12 cellular contexts compared by ENCODE assay signal in the genomic region with DNA sequence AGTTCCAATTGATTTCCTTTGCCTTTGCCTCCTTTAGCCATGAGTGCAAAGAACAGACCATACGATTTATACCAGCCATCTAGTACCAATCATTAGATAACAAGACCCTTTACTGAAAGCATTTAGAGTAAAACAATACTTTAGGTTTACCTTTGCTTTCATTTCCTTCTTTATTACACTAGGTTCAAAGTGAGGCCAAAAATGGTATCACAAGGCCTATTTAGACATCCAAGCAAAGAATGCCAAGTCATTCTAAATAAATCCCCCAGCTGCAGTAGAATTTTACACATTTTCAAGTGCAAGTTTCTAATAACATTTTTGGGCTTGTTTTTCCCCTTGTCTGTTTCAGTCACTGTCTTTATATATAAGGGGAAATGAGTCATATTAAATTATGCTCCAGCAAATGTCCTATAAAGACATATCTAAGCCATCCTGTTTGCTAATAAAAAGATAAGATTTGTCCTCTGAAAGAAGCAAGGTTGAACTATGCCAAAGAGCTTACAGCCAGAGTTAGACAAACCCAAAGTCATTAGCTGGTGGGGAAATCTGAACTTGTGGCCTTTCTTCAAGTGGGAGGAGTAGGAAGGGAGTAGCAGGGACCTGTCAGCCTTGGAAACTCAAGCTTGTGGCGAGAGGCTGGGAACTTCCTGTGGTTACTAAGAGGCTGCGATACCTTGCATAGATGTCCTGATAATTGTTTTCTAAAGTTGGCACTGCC.
DNase-seq lines count a peak whose midpoint lies in the region; ATAC-seq and TF ChIP-seq lines count a peak whose summit lies in the region.
"Had no signal": no experiment of that assay in that cellular context is flagged by ENCODE, and none has a peak within 500 bp of the region (broad histone marks: within the 10 kb centered on the region; RNA-seq: fewer than 3 reads in every experiment).

No MANE protein-coding gene starts in this region.

- H3K9me3 ChIP-seq in osteoblast (ENCODE audit: low read depth, low read length), result no peaks in the 10 kb centered on the region

- in situ Hi-C loops in brain microvascular endothelial cell (cut with HindIII; ENCODE audit: low pct_ligation_motif_present, low sequenced_read_pairs), result no loop called here

- no peaks in the 10 kb centered on the region for H3K4me1 ChIP-seq in osteoblast (ENCODE audit: insufficient read depth, low read length)

- ATAC-seq in GM19395 (IDR thresholded peaks at IDR 0.05; ENCODE audit: unreplicated experiment), result peak; percentile 51
- ATAC-seq: activated CD8-positive, alpha-beta memory T cell treated with anti-CD3 and anti-CD28 coated beads, Interleukin-2, amount 10 ng/mL, durations not matched to agents 7 days and 5 days had no signal

- TF ChIP-seq CTCF in brain microvascular endothelial cell (IDR thresholded peaks at IDR 0.05; ENCODE audit: low read depth, low read length, missing control alignments), result no peak
- no peak for TF ChIP-seq CTCF in osteoblast (IDR thresholded peaks at IDR 0.05; ENCODE audit: extremely low read depth, low read depth, low read length)
- TF ChIP-seq CTCF in GM10266 (IDR thresholded peaks at IDR 0.05; ENCODE audit: control insufficient read depth, insufficient read depth, low read depth, missing control alignments), result no peak

- no peaks in the 10 kb centered on the region for H3K27me3 ChIP-seq in brain microvascular endothelial cell (replicated peaks)
- H3K27me3 ChIP-seq in osteoblast (ENCODE audit: insufficient read depth, low read length), result no peaks in the 10 kb centered on the region

- H3K27ac ChIP-seq in brain microvascular endothelial cell (peak overlapping the region; percentile 9), osteoblast (ENCODE audit: low read depth, low read length) (no peak overlapping the region)

- H2AFZ ChIP-seq in osteoblast (ENCODE audit: low read length), result peak overlapping the region; percentile 4

- H4K20me1 ChIP-seq in osteoblast (ENCODE audit: insufficient read depth, low read length), result no peaks in the 10 kb centered on the region

- no peak overlapping the region for H3K4me3 ChIP-seq in brain microvascular endothelial cell (ENCODE audit: low read depth, low read length)
- no peak overlapping the region for H3K4me3 ChIP-seq in osteoblast (ENCODE audit: insufficient read depth, low read length)

- DNase-seq in HT-29 (ENCODE audit: low spot score) (peak; percentile 96), brain microvascular endothelial cell (peak; percentile 18), osteoblast (ENCODE audit: insufficient read length, low spot score, missing footprints) (peak; percentile 36), germinal center (ENCODE audit: low spot score) (no peak), GM10266 (ENCODE audit: extremely low spot score) (no peak), cerebellum (ENCODE audit: low spot score) (no peak)
- DNase-seq in stimulated activated CD4-positive, alpha-beta T cell treated with anti-CD3 and anti-CD28 coated beads, Interleukin-1b, Interleukin-23, amount 100 ng/mL, for 48 hours, result no peak
- DNase-seq: activated CD8-positive, alpha-beta memory T cell treated with anti-CD3 and anti-CD28 coated beads, Interleukin-2, amount 10 ng/mL, durations not matched to agents 7 days and 5 days; hypothalamus; NCI-H1417 treated with DMSO at 0.1 percent for 48 hours; stimulated activated CD4-positive, alpha-beta T cell treated with anti-CD3 and anti-CD28 coated beads, Interleukin-4, amount 100 ng/mL, for 1 hour had no signal

- no peaks in the 10 kb centered on the region for H3K79me2 ChIP-seq in osteoblast (ENCODE audit: insufficient read depth, low read length)

- no peaks in the 10 kb centered on the region for H3K36me3 ChIP-seq in brain microvascular endothelial cell (replicated peaks)
- no peaks in the 10 kb centered on the region for H3K36me3 ChIP-seq in osteoblast (ENCODE audit: insufficient read depth, low read length)

- H3K4me2 ChIP-seq in osteoblast (ENCODE audit: insufficient read depth, low read length), result no peak overlapping the region

Comparison
In these comparisons a context has a peak if more than half of its experiments do, and no peak if none do; other contexts are left out.
1. DNase-seq: peak in HT-29 (single experiment), brain microvascular endothelial cell (single experiment) and osteoblast (single experiment); none in germinal center (single experiment), GM10266 (single experiment), cerebellum (single experiment) and stimulated activated CD4-positive, alpha-beta T cell treated with anti-CD3 and anti-CD28 coated beads, Interleukin-1b, Interleukin-23, amount 100 ng/mL, for 48 hours (single experiment).